In the genomic region with DNA sequence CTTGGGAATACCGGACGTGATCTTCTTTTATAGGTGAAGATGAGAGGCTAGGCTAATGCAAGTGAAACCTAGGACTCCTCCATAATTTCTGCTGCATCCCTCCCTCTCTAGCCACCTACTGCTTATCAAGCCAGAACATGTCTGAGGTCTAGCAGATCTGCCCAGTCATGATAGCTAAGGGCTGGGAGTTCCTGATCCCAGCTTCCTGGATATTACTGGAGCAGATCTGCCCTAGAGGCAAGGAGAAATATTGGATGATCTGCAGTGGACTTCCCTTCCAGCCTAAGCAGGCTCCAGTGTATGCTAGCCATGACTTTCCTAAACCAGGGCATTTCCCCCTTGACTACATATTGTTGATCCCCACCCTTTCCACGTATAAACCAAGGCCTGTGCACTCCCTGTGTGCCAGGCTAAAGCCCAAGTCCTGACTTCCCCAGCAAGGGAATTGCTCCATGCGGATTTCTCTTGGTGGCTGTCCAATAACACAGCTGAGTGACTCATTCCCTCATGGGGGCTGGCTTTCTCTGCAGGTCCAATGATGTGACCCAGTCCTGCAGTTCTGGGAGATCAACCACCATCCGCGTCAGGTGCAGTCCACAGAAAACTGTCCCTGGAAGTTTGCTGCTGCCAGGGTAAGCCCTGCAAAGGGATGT, we compare ENCODE assay signal across 10 cellular contexts. TPM values are rescaled to one million over a fixed set of nuclear protein-coding genes. Genes with fewer than 3 reads are reported as not detected.
DNase-seq lines count a peak whose midpoint lies in the region; ATAC-seq and TF ChIP-seq lines count a peak whose summit lies in the region.
"Had no signal": no experiment of that assay in that cellular context is flagged by ENCODE, and none has a peak within 500 bp of the region (broad histone marks: within the 10 kb centered on the region; RNA-seq: fewer than 3 reads in every experiment).

No MANE protein-coding gene starts in this region.

- H3K36me3 ChIP-seq in cardiac muscle cell, result no peaks in the 10 kb centered on the region

- DNase-seq in HFF-Myc (ENCODE audit: extremely low read depth, low read depth) (peak; percentile 52), amniotic stem cell (lab: John Stamatoyannopoulos, UW) (peak; percentile 43), cardiac muscle cell (ENCODE audit: low read depth in 1 of 2, low spot score in 1 of 2) (peak; percentile 37 to 85), DMS79 treated with DMSO at 0.1 percent for 48 hours (lab: John Stamatoyannopoulos, UW) (no peak), activated gamma-delta T cell treated with Interleukin-2 at 50 U/mL for 16 hours (no peak)
- no peak for DNase-seq in stimulated activated CD4-positive, alpha-beta T cell treated with anti-CD3 and anti-CD28 coated beads, Interleukin-4, amount 100 ng/mL, for 24 hours
- DNase-seq: activated naive CD8-positive, alpha-beta T cell treated with anti-CD3 and anti-CD28 coated beads, Interleukin-2, amount 10 ng/mL, durations not matched to agents 7 days and 5 days; T-helper 2 cell had no signal

- TF ChIP-seq CTCF in HFF-Myc (IDR thresholded peaks at IDR 0.05; ENCODE audit: low read depth, low read length, missing control alignments) (no peak), cardiac muscle cell (IDR thresholded peaks at IDR 0.05; ENCODE audit: low read depth, low read length) (no peak)

- ATAC-seq in GM21526 (IDR thresholded peaks at IDR 0.05; ENCODE audit: low FRiP score, unreplicated experiment), result no peak

- peaks cover 16% of the 10 kb centered on the region for H3K27me3 ChIP-seq in cardiac muscle cell

- peaks cover 13% of the 10 kb centered on the region for H3K4me1 ChIP-seq in cardiac muscle cell (ENCODE audit: low read depth)

- H3K9me3 ChIP-seq in cardiac muscle cell (ENCODE audit: low read depth), result no peaks in the 10 kb centered on the region

- H3K4me3 ChIP-seq in HFF-Myc (replicated peaks; ENCODE audit: low read depth, low read length) (no peak overlapping the region), cardiac muscle cell (no peak overlapping the region), skin epidermis (no peak overlapping the region)

- H3K27ac ChIP-seq in cardiac muscle cell (peak overlapping the region; percentile 60), skin epidermis (peak overlapping the region in 14 of 21 experiments; percentile 8 to 75 (median 47))

RNA-seq across cellular contexts. Expression of a gene that starts 15.5 kb away (rescaled TPM):
- 88.2 and 103 TPM in 2 replicates for total RNA-seq in cardiac muscle cell
- polyA plus RNA-seq in cardiac muscle cell, result 109 and 115 TPM in 2 replicates

RNA-seq across cellular contexts. Expression of a gene that starts 51.2 kb away (rescaled TPM):
- total RNA-seq in cardiac muscle cell, result 10.3 and 12.9 TPM in 2 replicates
- polyA plus RNA-seq in cardiac muscle cell, result 5.8 and 6.1 TPM in 2 replicates

Comparison
In these comparisons a context has a peak if more than half of its experiments do, and no peak if none do; other contexts are left out.
1. DNase-seq: peak in HFF-Myc (single experiment), amniotic stem cell (single experiment) and cardiac muscle cell (2 of 2); none in stimulated activated CD4-positive, alpha-beta T cell treated with anti-CD3 and anti-CD28 coated beads, Interleukin-4, amount 100 ng/mL, for 24 hours (single experiment), DMS79 treated with DMSO at 0.1 percent for 48 hours (single experiment) and activated gamma-delta T cell treated with Interleukin-2 at 50 U/mL for 16 hours (single experiment).